22 cellular contexts compared by ENCODE assay signal in genomic region chr20:40646321-40647212, GRCh38. TPM values are rescaled to one million over a fixed set of nuclear protein-coding genes. Genes with fewer than 3 reads are reported as not detected.
A peak's percentile ranks its signal among the peaks of the same experiment; 100 is the strongest.
DNase-seq lines count a peak whose midpoint lies in the region; FAIRE-seq and TF ChIP-seq lines count a peak whose summit lies in the region.
"Had no signal": no experiment of that assay in that cellular context is flagged by ENCODE, and none has a peak within 500 bp of the region (broad histone marks: within the 10 kb centered on the region; RNA-seq: fewer than 3 reads in every experiment).

No MANE protein-coding gene starts in this region.

- no peak for FAIRE-seq in GM12891 (lab: Jason Lieb, UNC)
- FAIRE-seq: GM18507, TTC549 had no signal

- no peaks in the 10 kb centered on the region for H3K9me3 Mint-ChIP-seq in type B pancreatic cell
- H3K9me3 Mint-ChIP-seq: activated naive CD4-positive, alpha-beta T cell treated with anti-CD3 and anti-CD28 coated beads for 36 hours; activated T-cell treated with anti-CD3 and anti-CD28 coated beads, Interleukin-2, amount 50 U/mL, for 24 hours; dendritic cell treated with granulocyte-macrophage colony-stimulating factor and Interleukin-4, amounts not matched to agents 40 ng/mL and 50 ng/mL, for 4 days; nephron had no signal

- H3K27me3 Mint-ChIP-seq in type B pancreatic cell, result no peaks in the 10 kb centered on the region

- TF ChIP-seq POLR2A in GM12891 (IDR thresholded peaks at IDR 0.05; ENCODE audit: low read depth, low read length), result no peak

- H3K4me3 Mint-ChIP-seq in type B pancreatic cell, result peak overlapping the region; percentile 62
- H3K4me3 Mint-ChIP-seq: activated naive CD4-positive, alpha-beta T cell treated with anti-CD3 and anti-CD28 coated beads for 36 hours; activated T-cell treated with anti-CD3 and anti-CD28 coated beads, Interleukin-2, amount 50 U/mL, for 24 hours; dendritic cell treated with granulocyte-macrophage colony-stimulating factor and Interleukin-4, amounts not matched to agents 40 ng/mL and 50 ng/mL, for 4 days; nephron had no signal

- H3K27ac Mint-ChIP-seq in type B pancreatic cell, result no peak overlapping the region
- H3K27ac Mint-ChIP-seq: activated naive CD4-positive, alpha-beta T cell treated with anti-CD3 and anti-CD28 coated beads for 36 hours; activated T-cell treated with anti-CD3 and anti-CD28 coated beads, Interleukin-2, amount 50 U/mL, for 24 hours; dendritic cell treated with granulocyte-macrophage colony-stimulating factor and Interleukin-4, amounts not matched to agents 40 ng/mL and 50 ng/mL, for 4 days had no signal

- TF ChIP-seq CTCF in type B pancreatic cell (conservative IDR thresholded peaks at IDR 0.05), result no peak

- H3K4me1 Mint-ChIP-seq in type B pancreatic cell (ENCODE audit: unreplicated experiment), result peaks cover 38% of the 10 kb centered on the region

- DNase-seq in NCI-H82 (lab: John Stamatoyannopoulos, UW) (peak; percentile 69), NCI-H82 treated with DMSO at 0.1 percent for 48 hours (lab: John Stamatoyannopoulos, UW; ENCODE audit: unreplicated experiment) (no peak), NCI-H2227 treated with DMSO at 0.1 percent for 48 hours (lab: John Stamatoyannopoulos, UW) (peak; percentile 92), dermis microvascular lymphatic vessel endothelial cell (ENCODE audit: low read depth in 2 of 2) (peak; percentile 17 to 58), type B pancreatic cell (ENCODE audit: extremely low spot score, unreplicated experiment) (no peak), GM12891 (ENCODE audit: insufficient read length, low spot score) (no peak), HK-2 (ENCODE audit: unreplicated experiment) (no peak)
- DNase-seq in activated effector memory CD4-positive, alpha-beta T cell treated with Interleukin-2 at 50 U/mL for 16 hours, result no peak
- DNase-seq: activated naive CD4-positive, alpha-beta T cell treated with anti-CD3 and anti-CD28 coated beads for 36 hours; activated T-cell treated with anti-CD3 and anti-CD28 coated beads, Interleukin-2, amount 50 U/mL, for 24 hours; Calu3; EL; left lung; midbrain; NK-92 treated with Interleukin-12 subunit alpha and Interleukin-12 subunit beta, amount 100 ng/mL, for 24 hours; posterior cingulate gyrus; SHP77 treated with DMSO at 0.1 percent for 48 hours; stimulated activated CD4-positive, alpha-beta T cell treated with anti-CD3 and anti-CD28 coated beads, Interleukin-15, amount 100 ng/mL, for 24 hours had no signal

- no peaks in the 10 kb centered on the region for H3K36me3 Mint-ChIP-seq in type B pancreatic cell

TF ChIP-seq in GM12891, 5 proteins besides CTCF, POLR2A, EP300 and RAD21:
- TF ChIP-seq PAX5 (IDR thresholded peaks at IDR 0.05; ENCODE audit: insufficient read depth, low read length, severe bottlenecking) (no peak), POLR2AphosphoS5 (IDR thresholded peaks at IDR 0.05; ENCODE audit: low read depth, low read length) (no peak), TAF1 (IDR thresholded peaks at IDR 0.05; ENCODE audit: low read depth, low read length) (no peak), SPI1 (IDR thresholded peaks at IDR 0.05; ENCODE audit: low read depth, low read length) (no peak), POU2F2 (IDR thresholded peaks at IDR 0.05; ENCODE audit: low read depth, low read length) (no peak)
TF ChIP-seq in GM12891: peak in this region for 0.

RNA-seq across cellular contexts. Expression of gene MAFB, which starts 42.5 kb away (rescaled TPM):
- total RNA-seq in dermis microvascular lymphatic vessel endothelial cell, result 2.7 and 8.0 TPM in 2 replicates
- total RNA-seq in type B pancreatic cell (ENCODE audit: low replicate concordance), result 104 and 114 TPM in 2 replicates
- polyA plus RNA-seq in GM12891 (2012; ENCODE audit: low read depth, missing spikeins), result not detected
- total RNA-seq: activated naive CD4-positive, alpha-beta T cell treated with anti-CD3 and anti-CD28 coated beads for 36 hours had no signal

Comparison
In these comparisons a context has a peak if more than half of its experiments do, and no peak if none do; other contexts are left out.
1. DNase-seq: peak in NCI-H82 (single experiment), NCI-H2227 treated with DMSO at 0.1 percent for 48 hours (single experiment) and dermis microvascular lymphatic vessel endothelial cell (2 of 2); none in NCI-H82 treated with DMSO at 0.1 percent for 48 hours (single experiment), type B pancreatic cell (single experiment), activated effector memory CD4-positive, alpha-beta T cell treated with Interleukin-2 at 50 U/mL for 16 hours (single experiment), GM12891 (single experiment) and HK-2 (single experiment).
2. RNA of gene MAFB, which starts 42.5 kb away (total RNA-seq): 104 to 114 TPM in type B pancreatic cell; 2.7 to 8.0 TPM in dermis microvascular lymphatic vessel endothelial cell; every median in the first group is over 10 times any median in the second.